ENCODE assay signal across 1 cellular context in the genomic region with DNA sequence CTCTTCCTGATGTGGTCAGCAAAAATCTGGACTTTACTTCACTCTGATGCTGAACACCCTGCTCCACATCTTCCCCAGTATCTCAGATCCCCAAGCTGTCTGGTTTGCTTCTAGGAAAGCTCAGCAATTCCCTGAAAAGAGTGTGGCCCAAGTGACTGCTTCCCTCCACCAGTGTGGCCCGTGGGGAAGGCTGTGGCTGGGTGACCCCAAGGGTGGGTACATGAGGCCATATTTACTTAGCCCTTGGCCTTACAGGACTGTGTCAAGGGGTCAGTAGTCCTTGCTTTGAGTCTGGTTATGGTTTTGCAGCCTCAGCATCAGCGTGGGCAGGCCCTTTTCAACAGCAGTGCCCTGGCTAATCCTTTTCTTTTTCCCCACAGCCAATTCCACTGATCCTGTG.
TF ChIP-seq lines count a peak whose summit lies in the region.

No MANE protein-coding gene starts in this region.

TF ChIP-seq in K562, 482 proteins besides CTCF, POLR2A, EP300 and RAD21:
- TF ChIP-seq FOXA3 (CRISPR knock-in tag; conservative IDR thresholded peaks at IDR 0.05 in 1 of 2, IDR thresholded peaks at IDR 0.05 in 1 of 2): peak in 1 of 2 experiments; percentile 53; a peak in 1 of 4 replicates
TF ChIP-seq in K562: peak in this region for 1; not testable (repeated sequence) for 481.
